17 cellular contexts compared by ENCODE assay signal in genomic region chr6:32658268-32658897, GRCh38. TPM values are rescaled to one million over a fixed set of nuclear protein-coding genes. Genes with fewer than 3 reads are reported as not detected.
A peak's percentile ranks its signal among the peaks of the same experiment; 100 is the strongest.
DNase-seq lines count a peak whose midpoint lies in the region; ATAC-seq and TF ChIP-seq lines count a peak whose summit lies in the region.
"Had no signal": no experiment of that assay in that cellular context is flagged by ENCODE, and none has a peak within 500 bp of the region (broad histone marks: within the 10 kb centered on the region; RNA-seq: fewer than 3 reads in every experiment).

No MANE protein-coding gene starts in this region.

- peak overlapping the region; percentile 59 for H3K4me2 ChIP-seq in Karpas-422 (ENCODE audit: low read depth, low read length, poor library complexity, severe bottlenecking)
- H3K4me2 ChIP-seq in trophoblast cell (ENCODE audit: low read length), result no peak overlapping the region

- no peaks in the 10 kb centered on the region for H4K20me1 ChIP-seq in Karpas-422 (ENCODE audit: insufficient read depth, low read depth, low read length)

- H2BK5ac ChIP-seq in trophoblast cell (ENCODE audit: low read depth, low read length, poor library complexity), result no peak overlapping the region

- no peak overlapping the region for H3K14ac ChIP-seq in trophoblast cell (ENCODE audit: low read length)

- peaks cover 52 to 54% of the 10 kb centered on the region in 2 donors for H3K36me3 Mint-ChIP-seq in CD14-positive monocyte
- H3K36me3 Mint-ChIP-seq: CD8-positive, alpha-beta T cell had no signal

- H3K27me3 Mint-ChIP-seq in CD14-positive monocyte (ENCODE audit: low read depth in 3 of 3), result peaks cover 0 to 5% (median 1%) of the 10 kb centered on the region in 3 donors

- H3K27ac Mint-ChIP-seq in CD14-positive monocyte, result peak overlapping the region in 6 of 7 donors; percentile 42 to 78 (median 56)
- H3K27ac Mint-ChIP-seq: CD8-positive, alpha-beta T cell had no signal

- TF ChIP-seq CTCF in CD14-positive monocyte (IDR thresholded peaks at IDR 0.05), result no peak
- no peak for TF ChIP-seq CTCF in lower lobe of right lung (IDR thresholded peaks at IDR 0.05)
- TF ChIP-seq CTCF in vagina (IDR thresholded peaks at IDR 0.05), result no peak

- H3K18ac ChIP-seq in trophoblast cell (ENCODE audit: low read length), result no peak overlapping the region

- H4K12ac ChIP-seq in trophoblast cell (ENCODE audit: low read depth, low read length), result no peak overlapping the region

- no peaks in the 10 kb centered on the region for H3K9me3 ChIP-seq in Karpas-422 (ENCODE audit: low read length)
- no peaks in the 10 kb centered on the region for H3K9me3 ChIP-seq in lower lobe of right lung
- no peaks in the 10 kb centered on the region for H3K9me3 ChIP-seq in trophoblast cell (ENCODE audit: insufficient read depth, low read depth, low read length)
- no peaks in the 10 kb centered on the region for H3K9me3 ChIP-seq in vagina

- no peak overlapping the region for H2BK120ac ChIP-seq in trophoblast cell (ENCODE audit: insufficient read depth, low read length, poor library complexity)

- no peak overlapping the region for H3K23ac ChIP-seq in trophoblast cell (ENCODE audit: low read length)

- no peaks in the 10 kb centered on the region for H3K9me2 ChIP-seq in Karpas-422 (replicated peaks; ENCODE audit: insufficient read depth, low read length)

- H3K9ac ChIP-seq in Karpas-422 (ENCODE audit: low read length), result peak overlapping the region; percentile 41
- no peak overlapping the region for H3K9ac ChIP-seq in trophoblast cell (ENCODE audit: low read length)

- WGBS in trophoblast cell (ENCODE audit: extremely low coverage, insufficient coverage, insufficient read length), result no CpG with 5 or more reads among the region's 6 CpGs

- no peak overlapping the region for H2AK5ac ChIP-seq in trophoblast cell (ENCODE audit: low read length)

- H2AFZ ChIP-seq in Karpas-422 (ENCODE audit: low read length) (no peak overlapping the region), trophoblast cell (ENCODE audit: insufficient read depth, low read length, poor library complexity) (no peak overlapping the region)

- no peaks in the 10 kb centered on the region for H3K27me3 ChIP-seq in Karpas-422 (ENCODE audit: low read length)
- no peaks in the 10 kb centered on the region for H3K27me3 ChIP-seq in lower lobe of right lung (ENCODE audit: low read depth)
- no peaks in the 10 kb centered on the region for H3K27me3 ChIP-seq in trophoblast cell (ENCODE audit: insufficient read depth, low read length)
- H3K27me3 ChIP-seq in vagina, result no peaks in the 10 kb centered on the region

- peaks cover 0 to 12% (median 0%) of the 10 kb centered on the region in 7 donors for H3K9me3 Mint-ChIP-seq in CD14-positive monocyte
- H3K9me3 Mint-ChIP-seq: CD8-positive, alpha-beta T cell had no signal

- H2BK12ac ChIP-seq in trophoblast cell (ENCODE audit: low read length), result no peak overlapping the region

- ATAC-seq in GM18505 (IDR thresholded peaks at IDR 0.05; ENCODE audit: unreplicated experiment) (no peak), lower lobe of right lung (peak; percentile 45 to 64)
- ATAC-seq: CD8-positive, alpha-beta T cell had no signal

- H3K36me3 ChIP-seq in Karpas-422 (ENCODE audit: insufficient read depth, low read length) (peaks cover 6% of the 10 kb centered on the region; the same call in 1 of the 2 replicates), lower lobe of right lung (no peaks in the 10 kb centered on the region), trophoblast cell (ENCODE audit: control insufficient read depth in 1 of 2, insufficient read depth in 2 of 2, low read length in 2 of 2) (no peaks in the 10 kb centered on the region), vagina (no peaks in the 10 kb centered on the region)

- H4K8ac ChIP-seq in trophoblast cell (ENCODE audit: low read depth, low read length), result no peak overlapping the region

- peaks cover 31% of the 10 kb centered on the region for H3K4me1 Mint-ChIP-seq in CD14-positive monocyte

- H3K4me3 ChIP-seq in Karpas-422 (ENCODE audit: low read length) (no peak overlapping the region), lower lobe of right lung (no peak overlapping the region), trophoblast cell (ENCODE audit: low read depth, low read length) (no peak overlapping the region), vagina (no peak overlapping the region)
- H3K4me3 ChIP-seq: SK-N-MC had no signal

- peaks cover 49% of the 10 kb centered on the region for H3K4me1 ChIP-seq in Karpas-422 (ENCODE audit: low read length)
- no peaks in the 10 kb centered on the region for H3K4me1 ChIP-seq in lower lobe of right lung
- H3K4me1 ChIP-seq in trophoblast cell (ENCODE audit: control insufficient read depth in 1 of 2, insufficient read depth in 2 of 2, low read length in 2 of 2), result no peaks in the 10 kb centered on the region
- H3K4me1 ChIP-seq in vagina, result no peaks in the 10 kb centered on the region

- TF ChIP-seq POLR2A in GM18505 (IDR thresholded peaks at IDR 0.05; ENCODE audit: borderline replicate concordance, extremely low read depth, insufficient read depth, insufficient read length), result peak; percentile 56
- TF ChIP-seq POLR2A in vagina (IDR thresholded peaks at IDR 0.05), result no peak

- H3K27ac ChIP-seq in Karpas-422 (ENCODE audit: low read length), result peak overlapping the region; percentile 94
- H3K27ac ChIP-seq in lower lobe of right lung, result no peak overlapping the region
- H3K27ac ChIP-seq in trophoblast cell (ENCODE audit: low read depth, low read length), result no peak overlapping the region
- H3K27ac ChIP-seq in vagina, result no peak overlapping the region
- H3K27ac ChIP-seq: SK-N-MC had no signal

- no peaks in the 10 kb centered on the region for H3K79me1 ChIP-seq in trophoblast cell (ENCODE audit: low read length)

- intact Hi-C loops in CD14-positive monocyte (cut with micrococcal nuclease) (no loop called here), lower lobe of right lung (cut with DNase I) (no loop called here), vagina (cut with DNase I) (no loop called here)

- no peak overlapping the region for H4K91ac ChIP-seq in trophoblast cell (ENCODE audit: low read depth, low read length)

- H3K4ac ChIP-seq in trophoblast cell (ENCODE audit: low read depth, low read length), result no peak overlapping the region

- H3K79me2 ChIP-seq in Karpas-422 (ENCODE audit: low read length), result no peaks in the 10 kb centered on the region
- no peaks in the 10 kb centered on the region for H3K79me2 ChIP-seq in trophoblast cell (ENCODE audit: control insufficient read depth, insufficient read depth, low read length, poor library complexity)

- no peak overlapping the region for H3K4me3 Mint-ChIP-seq in CD14-positive monocyte
- H3K4me3 Mint-ChIP-seq: CD8-positive, alpha-beta T cell had no signal

- no peak for DNase-seq in CD14-positive monocyte (ENCODE audit: low spot score)
- DNase-seq in Karpas-422, result peak; percentile 44
- peak; percentile 37 for DNase-seq in lower lobe of right lung
- DNase-seq in trophoblast cell, result no peak
- DNase-seq in activated CD4-positive, alpha-beta T cell treated with anti-CD3 and anti-CD28 coated beads, Interleukin-2, amount 50 U/mL, for 48 hours, result no peak
- DNase-seq in vagina (ENCODE audit: extremely low spot score in 2 of 2), result no peak
- DNase-seq in SHP77 treated with DMSO at 0.1 percent for 48 hours (lab: John Stamatoyannopoulos, UW), result no peak
- DNase-seq: AML-193; CD8-positive, alpha-beta T cell; KBM-7; NCI-H1092; NCI-H1694 treated with DMSO at 0.1 percent for 48 hours; NCI-H446 had no signal

RNA-seq across cellular contexts. Expression of gene HLA-DQB1, which starts 8.1 kb away (rescaled TPM):
- 100 to 1,000 TPM; 246 to 638 TPM for polyA plus RNA-seq in CD14-positive monocyte
- total RNA-seq in Karpas-422 (2014; rRNA removed; shearing (Covaris generic); ENCODE audit: low replicate concordance), result 79.1 and 126 TPM in 2 replicates
- total RNA-seq in lower lobe of right lung (132 TPM), vagina (3.2 TPM)
- polyA plus RNA-seq in trophoblast cell (2013), result 0.14 and 0.15 TPM in 2 replicates
- total RNA-seq: HT1080, MCF 10A had no signal

RNA-seq across cellular contexts. Expression of gene HLA-DQA1, which starts 21.2 kb away (rescaled TPM):
- polyA plus RNA-seq in CD14-positive monocyte, result 100 to 1,000 TPM in 1 of 2 donors, 10 to 100 TPM in 1; 98.1 to 191 TPM
- 216 and 309 TPM in 2 replicates for total RNA-seq in Karpas-422 (2014; rRNA removed; shearing (Covaris generic); ENCODE audit: low replicate concordance)
- 144 TPM for total RNA-seq in lower lobe of right lung
- not detected in 2 replicates for polyA plus RNA-seq in trophoblast cell (2013)
- total RNA-seq in vagina, result 7.4 TPM
- total RNA-seq: HT1080, MCF 10A had no signal

Comparison
In these comparisons a context has a peak if more than half of its experiments do, and no peak if none do; other contexts are left out.
1. DNase-seq: peak in Karpas-422 (single experiment) and lower lobe of right lung (single experiment); none in CD14-positive monocyte (single experiment), trophoblast cell (0 of 2), activated CD4-positive, alpha-beta T cell treated with anti-CD3 and anti-CD28 coated beads, Interleukin-2, amount 50 U/mL, for 48 hours (0 of 2), vagina (0 of 2) and SHP77 treated with DMSO at 0.1 percent for 48 hours (single experiment).
2. RNA of gene HLA-DQB1, which starts 8.1 kb away (total RNA-seq): 132 TPM in lower lobe of right lung (single experiment) and 79.1 to 126 TPM in Karpas-422; 3.2 TPM in vagina (single experiment); every median in the first group is over 10 times any median in the second.
3. RNA of gene HLA-DQA1, which starts 21.2 kb away (total RNA-seq): 216 to 309 TPM in Karpas-422 and 144 TPM in lower lobe of right lung (single experiment); 7.4 TPM in vagina (single experiment); every median in the first group is over 10 times any median in the second.